Comparison of ENCODE assay signal across 16 cellular contexts in the genomic region with DNA sequence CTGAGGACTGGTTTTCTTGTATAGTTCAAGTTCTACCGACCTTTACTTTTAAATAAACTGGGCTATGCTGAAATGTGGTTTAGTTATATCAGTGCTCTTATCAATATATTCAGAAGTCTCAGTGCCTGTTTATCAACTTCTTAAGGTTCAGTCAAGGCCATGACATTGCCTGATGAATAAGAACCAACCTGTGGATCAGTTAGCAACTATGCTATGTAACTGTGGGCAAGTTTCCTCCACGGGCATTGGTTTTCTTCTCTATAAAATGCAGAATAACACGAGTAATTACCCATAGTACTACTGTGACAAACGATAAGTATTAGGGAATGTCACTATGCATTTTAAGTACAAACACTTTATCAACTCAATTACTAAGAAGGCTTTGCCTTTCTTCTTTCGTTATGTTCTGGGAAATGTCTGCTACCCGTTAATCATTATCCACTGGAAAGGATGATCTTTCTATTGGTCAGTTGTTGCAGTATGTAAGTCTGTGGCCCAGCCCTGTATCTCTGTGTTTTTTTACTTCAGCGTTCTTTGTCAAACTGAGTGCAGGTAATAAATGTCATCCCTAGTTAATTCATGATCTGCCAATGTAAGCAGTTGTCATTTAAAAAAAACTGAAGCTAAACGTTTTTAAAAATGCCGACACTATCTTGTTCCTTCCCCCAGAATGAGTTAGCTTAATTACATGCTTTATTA.
"Had no signal": no experiment of that assay in that cellular context is flagged by ENCODE, and none has a peak within 500 bp of the region (broad histone marks: within the 10 kb centered on the region; RNA-seq: fewer than 3 reads in every experiment).

No MANE protein-coding gene starts in this region.

- H3K36me3 Mint-ChIP-seq: activated naive CD4-positive, alpha-beta T cell treated with anti-CD3 and anti-CD28 coated beads, Interleukin-2, amount 50 U/mL, for 72 hours; neural progenitor cell; stimulated activated memory B cell treated with anti-CD40 and anti-IgM and Interleukin-4, amounts not matched to agents 10 μg/mL and 1 μg/mL and 100 μg/mL, for 72 hours had no signal

- H3K27ac ChIP-seq: left lung, neural progenitor cell, pancreas, right atrium auricular region, upper lobe of left lung had no signal

- H3K4me1 Mint-ChIP-seq: stimulated activated memory B cell treated with anti-CD40 and anti-IgM and Interleukin-4, amounts not matched to agents 10 μg/mL and 1 μg/mL and 100 μg/mL, for 72 hours had no signal

- H3K27me3 ChIP-seq: left lung, neural progenitor cell, pancreas, right atrium auricular region, upper lobe of left lung had no signal

- DNase-seq: activated CD4-positive, alpha-beta T cell treated with anti-CD3 and anti-CD28 coated beads, Interleukin-2, amount 50 U/mL, for 1 hour; activated CD4-positive, CD25-positive, alpha-beta regulatory T cell; amniotic stem cell; cerebellar nuclear complex; dermis blood vessel endothelial cell; left lung; pancreas; substantia nigra; T-helper 2 cell; upper lobe of left lung had no signal

- ATAC-seq: activated naive CD4-positive, alpha-beta T cell treated with anti-CD3 and anti-CD28 coated beads, Interleukin-2, amount 50 U/mL, for 72 hours; esophagus mucosa; left lung; stimulated activated memory B cell treated with anti-CD40 and anti-IgM and Interleukin-4, amounts not matched to agents 10 μg/mL and 1 μg/mL and 100 μg/mL, for 72 hours had no signal

- H3K27ac Mint-ChIP-seq: activated naive CD4-positive, alpha-beta T cell treated with anti-CD3 and anti-CD28 coated beads, Interleukin-2, amount 50 U/mL, for 72 hours; brain; neural progenitor cell; stimulated activated memory B cell treated with anti-CD40 and anti-IgM and Interleukin-4, amounts not matched to agents 10 μg/mL and 1 μg/mL and 100 μg/mL, for 72 hours had no signal

- H3K4me3 Mint-ChIP-seq: brain; neural progenitor cell; stimulated activated memory B cell treated with anti-CD40 and anti-IgM and Interleukin-4, amounts not matched to agents 10 μg/mL and 1 μg/mL and 100 μg/mL, for 72 hours had no signal

- H3K9me3 Mint-ChIP-seq: stimulated activated memory B cell treated with anti-CD40 and anti-IgM and Interleukin-4, amounts not matched to agents 10 μg/mL and 1 μg/mL and 100 μg/mL, for 72 hours had no signal

- H3K4me3 ChIP-seq: left lung, neural progenitor cell, pancreas, right atrium auricular region, upper lobe of left lung had no signal

- H3K9ac ChIP-seq: neural progenitor cell had no signal

- H3K9me3 ChIP-seq: left lung, pancreas, right atrium auricular region, upper lobe of left lung had no signal

- H3K36me3 ChIP-seq: left lung, neural progenitor cell, pancreas, right atrium auricular region, upper lobe of left lung had no signal

- H3K4me1 ChIP-seq: left lung, right atrium auricular region, upper lobe of left lung had no signal

- H3K27me3 Mint-ChIP-seq: brain; stimulated activated memory B cell treated with anti-CD40 and anti-IgM and Interleukin-4, amounts not matched to agents 10 μg/mL and 1 μg/mL and 100 μg/mL, for 72 hours had no signal
